ENCODE assay signal across 1 cellular context in genomic region chr3:32143849-32144757, GRCh38.
TF ChIP-seq lines count a peak whose summit lies in the region.

No MANE protein-coding gene starts in this region.

TF ChIP-seq in K562, 482 proteins besides CTCF, POLR2A, EP300 and RAD21 (continued from another document and continues in another):
- TF ChIP-seq CHD7 (IDR thresholded peaks at IDR 0.05; ENCODE audit: low read depth, low read length) = no peak
- TF ChIP-seq STAT5A (IDR thresholded peaks at IDR 0.05; ENCODE audit: borderline replicate concordance, low read length) = peak; percentile 19; the same call in 1 of the 2 replicates
- TF ChIP-seq TAF7 (tag; IDR thresholded peaks at IDR 0.05) = no peak
- TF ChIP-seq SMC3 (conservative IDR thresholded peaks at IDR 0.05; ENCODE audit: insufficient read depth, low read depth, low read length) = peak; percentile 72
- TF ChIP-seq ZNF140 (CRISPR knock-in tag; IDR thresholded peaks at IDR 0.05) = no peak
- no peak for TF ChIP-seq ZNF347 (CRISPR knock-in tag; IDR thresholded peaks at IDR 0.05; ENCODE audit: low read depth)
- no peak for TF ChIP-seq RBM34 (IDR thresholded peaks at IDR 0.05; ENCODE audit: borderline replicate concordance, insufficient read depth, low read length)
- TF ChIP-seq CGGBP1 (CRISPR knock-in tag; IDR thresholded peaks at IDR 0.05) = no peak
- TF ChIP-seq ZFX (CRISPR knock-in tag; IDR thresholded peaks at IDR 0.05) = no peak
- peak; percentile 53; the same call in 1 of the 2 replicates for TF ChIP-seq RB1 (IDR thresholded peaks at IDR 0.05; ENCODE audit: low read depth)
- no peak for TF ChIP-seq SNIP1 (IDR thresholded peaks at IDR 0.05; ENCODE audit: low read depth)
- TF ChIP-seq, protein P1, sequence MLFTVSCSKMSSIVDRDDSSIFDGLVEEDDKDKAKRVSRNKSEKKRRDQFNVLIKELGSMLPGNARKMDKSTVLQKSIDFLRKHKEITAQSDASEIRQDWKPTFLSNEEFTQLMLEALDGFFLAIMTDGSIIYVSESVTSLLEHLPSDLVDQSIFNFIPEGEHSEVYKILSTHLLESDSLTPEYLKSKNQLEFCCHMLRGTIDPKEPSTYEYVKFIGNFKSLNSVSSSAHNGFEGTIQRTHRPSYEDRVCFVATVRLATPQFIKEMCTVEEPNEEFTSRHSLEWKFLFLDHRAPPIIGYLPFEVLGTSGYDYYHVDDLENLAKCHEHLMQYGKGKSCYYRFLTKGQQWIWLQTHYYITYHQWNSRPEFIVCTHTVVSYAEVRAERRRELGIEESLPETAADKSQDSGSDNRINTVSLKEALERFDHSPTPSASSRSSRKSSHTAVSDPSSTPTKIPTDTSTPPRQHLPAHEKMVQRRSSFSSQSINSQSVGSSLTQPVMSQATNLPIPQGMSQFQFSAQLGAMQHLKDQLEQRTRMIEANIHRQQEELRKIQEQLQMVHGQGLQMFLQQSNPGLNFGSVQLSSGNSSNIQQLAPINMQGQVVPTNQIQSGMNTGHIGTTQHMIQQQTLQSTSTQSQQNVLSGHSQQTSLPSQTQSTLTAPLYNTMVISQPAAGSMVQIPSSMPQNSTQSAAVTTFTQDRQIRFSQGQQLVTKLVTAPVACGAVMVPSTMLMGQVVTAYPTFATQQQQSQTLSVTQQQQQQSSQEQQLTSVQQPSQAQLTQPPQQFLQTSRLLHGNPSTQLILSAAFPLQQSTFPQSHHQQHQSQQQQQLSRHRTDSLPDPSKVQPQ (CRISPR knock-in tag; IDR thresholded peaks at IDR 0.05; ENCODE audit: borderline replicate concordance) = no peak
- TF ChIP-seq PTTG1 (tag; IDR thresholded peaks at IDR 0.05; ENCODE audit: low read depth) = no peak
- TF ChIP-seq KLF13 (tag; IDR thresholded peaks at IDR 0.05; ENCODE audit: borderline replicate concordance, low read depth) = no peak
- no peak for TF ChIP-seq HCFC1 (IDR thresholded peaks at IDR 0.05; ENCODE audit: low read depth, low read length)
- TF ChIP-seq PHTF2 (CRISPR knock-in tag; IDR thresholded peaks at IDR 0.05) = no peak
- peak; percentile 22; the same call in 1 of the 2 replicates for TF ChIP-seq TCF3 (CRISPR knock-in tag; IDR thresholded peaks at IDR 0.05)
- TF ChIP-seq NFIC (IDR thresholded peaks at IDR 0.05) = peak; percentile 61
- no peak for TF ChIP-seq SRSF1 (IDR thresholded peaks at IDR 0.05; ENCODE audit: low read depth, low read length)
- no peak for TF ChIP-seq NELFE (IDR thresholded peaks at IDR 0.05; ENCODE audit: insufficient read depth, insufficient read length)
- no peak for TF ChIP-seq NCOA2 (IDR thresholded peaks at IDR 0.05; ENCODE audit: partially characterized antibody in 2 of 2)
- TF ChIP-seq GABPB1 (CRISPR knock-in tag; IDR thresholded peaks at IDR 0.05) = no peak
- no peak for TF ChIP-seq WHSC1 (IDR thresholded peaks at IDR 0.05; ENCODE audit: low read length)
- TF ChIP-seq HOXB6 (CRISPR knock-in tag; IDR thresholded peaks at IDR 0.05; ENCODE audit: borderline replicate concordance) = no peak
- TF ChIP-seq SRSF7 (optimal IDR thresholded peaks at IDR 0.05; ENCODE audit: low read depth, low read length) = no peak
- no peak for TF ChIP-seq ZHX1 (conservative IDR thresholded peaks at IDR 0.05; ENCODE audit: low read length)
- TF ChIP-seq KLF16 (IDR thresholded peaks at IDR 0.05) = 0 out of 2 replicates have a peak, but pooled peaks have one; percentile 19
- 0 out of 2 replicates have a peak, but pooled peaks have one; percentile 19 for TF ChIP-seq SMAD4 (CRISPR knock-in tag; conservative IDR thresholded peaks at IDR 0.05)
- no peak for TF ChIP-seq ADNP (tag; IDR thresholded peaks at IDR 0.05)
- TF ChIP-seq ATF7 (IDR thresholded peaks at IDR 0.05) = 0 out of 2 replicates have a peak, but pooled peaks have one; percentile 17
- no peak for TF ChIP-seq PHB2 (IDR thresholded peaks at IDR 0.05; ENCODE audit: low read depth)
- TF ChIP-seq RBM17 (IDR thresholded peaks at IDR 0.05; ENCODE audit: borderline replicate concordance, low read depth, low read length) = no peak
- no peak for TF ChIP-seq ZNF561 (CRISPR knock-in tag; conservative IDR thresholded peaks at IDR 0.05)
- TF ChIP-seq L3MBTL2 (IDR thresholded peaks at IDR 0.05) = peak; percentile 51
- TF ChIP-seq DNMT1 (IDR thresholded peaks at IDR 0.05) = no peak
- TF ChIP-seq KAT7 (CRISPR knock-in tag; IDR thresholded peaks at IDR 0.05; ENCODE audit: borderline replicate concordance) = no peak
- TF ChIP-seq SMAD3 (CRISPR knock-in tag; conservative IDR thresholded peaks at IDR 0.05) = no peak
- no peak for TF ChIP-seq NR3C1 (CRISPR knock-in tag; IDR thresholded peaks at IDR 0.05)
- TF ChIP-seq MTA3 (IDR thresholded peaks at IDR 0.05; ENCODE audit: borderline replicate concordance) = no peak
- TF ChIP-seq, protein P2, sequence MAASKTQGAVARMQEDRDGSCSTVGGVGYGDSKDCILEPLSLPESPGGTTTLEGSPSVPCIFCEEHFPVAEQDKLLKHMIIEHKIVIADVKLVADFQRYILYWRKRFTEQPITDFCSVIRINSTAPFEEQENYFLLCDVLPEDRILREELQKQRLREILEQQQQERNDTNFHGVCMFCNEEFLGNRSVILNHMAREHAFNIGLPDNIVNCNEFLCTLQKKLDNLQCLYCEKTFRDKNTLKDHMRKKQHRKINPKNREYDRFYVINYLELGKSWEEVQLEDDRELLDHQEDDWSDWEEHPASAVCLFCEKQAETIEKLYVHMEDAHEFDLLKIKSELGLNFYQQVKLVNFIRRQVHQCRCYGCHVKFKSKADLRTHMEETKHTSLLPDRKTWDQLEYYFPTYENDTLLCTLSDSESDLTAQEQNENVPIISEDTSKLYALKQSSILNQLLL (CRISPR knock-in tag; IDR thresholded peaks at IDR 0.05; ENCODE audit: borderline replicate concordance) = no peak
- no peak for TF ChIP-seq ELK1 (CRISPR knock-in tag; IDR thresholded peaks at IDR 0.05)
- 0 out of 4 replicates have a peak, but pooled peaks of 1 of the 2 experiments have one; percentile 17 for TF ChIP-seq RCOR1 (IDR thresholded peaks at IDR 0.05; ENCODE audit: borderline replicate concordance in 1 of 2, low read depth in 2 of 2, low read length in 2 of 2)
- no peak for TF ChIP-seq CREB1 (IDR thresholded peaks at IDR 0.05)
- TF ChIP-seq CREB1 (CRISPR knock-in tag; IDR thresholded peaks at IDR 0.05) = no peak
- TF ChIP-seq, protein P3, sequence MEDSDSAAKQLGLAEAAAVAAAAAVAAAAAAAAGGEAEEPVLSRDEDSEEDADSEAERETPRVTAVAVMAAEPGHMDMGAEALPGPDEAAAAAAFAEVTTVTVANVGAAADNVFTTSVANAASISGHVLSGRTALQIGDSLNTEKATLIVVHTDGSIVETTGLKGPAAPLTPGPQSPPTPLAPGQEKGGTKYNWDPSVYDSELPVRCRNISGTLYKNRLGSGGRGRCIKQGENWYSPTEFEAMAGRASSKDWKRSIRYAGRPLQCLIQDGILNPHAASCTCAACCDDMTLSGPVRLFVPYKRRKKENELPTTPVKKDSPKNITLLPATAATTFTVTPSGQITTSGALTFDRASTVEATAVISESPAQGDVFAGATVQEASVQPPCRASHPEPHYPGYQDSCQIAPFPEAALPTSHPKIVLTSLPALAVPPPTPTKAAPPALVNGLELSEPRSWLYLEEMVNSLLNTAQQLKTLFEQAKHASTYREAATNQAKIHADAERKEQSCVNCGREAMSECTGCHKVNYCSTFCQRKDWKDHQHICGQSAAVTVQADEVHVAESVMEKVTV (CRISPR knock-in tag; IDR thresholded peaks at IDR 0.05) = peak; percentile 84
